In genomic region chr6:129140571-129140970, GRCh38 we compare ENCODE assay signal across 14 cellular contexts.
A peak's percentile ranks its signal among the peaks of the same experiment; 100 is the strongest.
DNase-seq lines count a peak whose midpoint lies in the region; ATAC-seq and TF ChIP-seq lines count a peak whose summit lies in the region.
"Had no signal": no experiment of that assay in that cellular context is flagged by ENCODE, and none has a peak within 500 bp of the region (broad histone marks: within the 10 kb centered on the region; RNA-seq: fewer than 3 reads in every experiment).

No MANE protein-coding gene starts in this region.

- H3K4me3 ChIP-seq in esophagus muscularis mucosa (no peak overlapping the region), lower lobe of right lung (no peak overlapping the region)

- H3K36me3 ChIP-seq in esophagus muscularis mucosa: peaks cover 0 to 9% (median 0%) of the 10 kb centered on the region in 4 donors
- H3K36me3 ChIP-seq in lower lobe of right lung: no peaks in the 10 kb centered on the region
- H3K36me3 ChIP-seq: BE2C had no signal

- WGBS in esophagus muscularis mucosa: 13% methylated on average over 3 of the region's 3 CpGs

- intact Hi-C loops in esophagus muscularis mucosa (cut with DNase I) (no loop called here), lower lobe of right lung (cut with DNase I) (no loop called here)

- TF ChIP-seq CTCF in esophagus muscularis mucosa (IDR thresholded peaks at IDR 0.05): no peak
- TF ChIP-seq CTCF in lower lobe of right lung (IDR thresholded peaks at IDR 0.05): no peak

- H3K9me3 ChIP-seq in esophagus muscularis mucosa (no peaks in the 10 kb centered on the region), lower lobe of right lung (no peaks in the 10 kb centered on the region)
- H3K9me3 ChIP-seq: BE2C, SK-N-SH had no signal

- TF ChIP-seq POLR2A in esophagus muscularis mucosa (IDR thresholded peaks at IDR 0.05; ENCODE audit: low read depth): no peak

- H3K27ac ChIP-seq in esophagus muscularis mucosa (replicated peaks in 1 of 4) (peak overlapping the region; percentile 38 to 73 (median 56)), lower lobe of right lung (peak overlapping the region; percentile 5)

- DNase-seq in GM04504 (ENCODE audit: low read depth): peak; percentile 56
- DNase-seq in esophagus muscularis mucosa (ENCODE audit: extremely low spot score): no peak
- no peak for DNase-seq in lower lobe of right lung
- DNase-seq in superior temporal gyrus (ENCODE audit: extremely low spot score): peak; percentile 54
- no peak for DNase-seq in AG08396 (ENCODE audit: low spot score)
- no peak for DNase-seq in cerebellar cortex (ENCODE audit: low spot score)
- DNase-seq in occipital lobe (lab: John Stamatoyannopoulos, UW): no peak
- DNase-seq: activated B cell treated with CpG ODN at 0.5 μM for 24 hours; activated CD8-positive, alpha-beta memory T cell treated with anti-CD3 and anti-CD28 coated beads, Interleukin-2, amount 50 U/mL, for 4 hours; BE2C; naive thymus-derived CD4-positive, alpha-beta T cell; NCI-H2171; SK-N-SH had no signal

- no peak for TF ChIP-seq EP300 in esophagus muscularis mucosa (IDR thresholded peaks at IDR 0.05)

- no peaks in the 10 kb centered on the region for H3K27me3 ChIP-seq in esophagus muscularis mucosa
- H3K27me3 ChIP-seq in lower lobe of right lung (ENCODE audit: low read depth): no peaks in the 10 kb centered on the region
- H3K27me3 ChIP-seq: BE2C had no signal

- ATAC-seq in lower lobe of right lung: peak; percentile 39 to 57
- no peak for ATAC-seq in HG03521 (IDR thresholded peaks at IDR 0.05; ENCODE audit: unreplicated experiment)
- ATAC-seq: naive thymus-derived CD4-positive, alpha-beta T cell had no signal

- H3K4me1 ChIP-seq in esophagus muscularis mucosa (peaks cover 0 to 51% (median 10%) of the 10 kb centered on the region in 4 donors), lower lobe of right lung (peaks cover 17% of the 10 kb centered on the region)
- H3K4me1 ChIP-seq: BE2C had no signal

Comparison
In these comparisons a context has a peak if more than half of its experiments do, and no peak if none do; other contexts are left out.
1. DNase-seq: peak in GM04504 (single experiment) and superior temporal gyrus (single experiment); none in esophagus muscularis mucosa (single experiment), lower lobe of right lung (single experiment), AG08396 (single experiment), cerebellar cortex (single experiment) and occipital lobe (single experiment).